ENCODE assay signal across 8 cellular contexts in the genomic region with DNA sequence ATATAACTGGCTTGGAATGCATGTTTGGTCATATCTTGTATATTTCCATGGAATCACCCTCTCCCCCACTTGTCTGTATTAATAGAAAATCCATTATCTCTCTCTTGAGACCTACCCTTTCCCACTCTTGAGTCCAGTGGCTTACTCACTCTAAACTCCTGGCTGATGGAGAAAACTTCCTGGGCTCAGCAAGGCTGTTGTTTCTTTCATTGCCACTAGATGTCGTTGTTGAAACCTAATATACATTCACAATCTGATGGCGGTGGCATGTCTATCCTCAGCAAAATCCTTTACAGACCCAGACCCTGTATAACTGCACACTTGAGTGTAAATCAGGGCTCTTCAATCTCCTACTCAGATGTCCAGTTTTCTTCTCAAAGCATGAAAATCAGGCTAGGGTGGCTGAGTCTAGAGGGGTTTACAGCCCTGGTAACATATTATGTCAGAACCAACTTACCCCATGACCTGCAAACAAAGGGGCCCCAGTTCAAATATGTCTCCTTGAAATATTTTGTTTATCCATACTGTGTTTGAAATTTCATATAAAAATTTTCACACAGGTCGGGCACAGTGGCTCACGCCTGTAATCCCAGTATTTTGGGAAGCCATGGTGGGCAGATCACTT.
DNase-seq lines count a peak whose midpoint lies in the region; ATAC-seq and TF ChIP-seq lines count a peak whose summit lies in the region.

No MANE protein-coding gene starts in this region.

- no peaks in the 10 kb centered on the region for H3K27me3 ChIP-seq in right atrium auricular region
- H3K27me3 ChIP-seq in effector memory CD4-positive, alpha-beta T cell (replicated peaks; ENCODE audit: control insufficient read depth, insufficient read depth, low read length, poor library complexity, severe bottlenecking): no peaks in the 10 kb centered on the region

- TF ChIP-seq CTCF in right atrium auricular region (IDR thresholded peaks at IDR 0.05): peak; percentile 54 to 75

- peaks cover 0 to 14% of the 10 kb centered on the region in 2 donors for H3K9me3 ChIP-seq in right atrium auricular region
- H3K9me3 ChIP-seq in effector memory CD4-positive, alpha-beta T cell (ENCODE audit: control insufficient read depth, low read length): no peaks in the 10 kb centered on the region

- no peak overlapping the region for H3K4me3 ChIP-seq in right atrium auricular region
- no peak overlapping the region for H3K4me3 ChIP-seq in effector memory CD4-positive, alpha-beta T cell (ENCODE audit: insufficient read depth, low read depth, low read length, poor library complexity, severe bottlenecking)

- H3K36me3 Mint-ChIP-seq in activated naive CD4-positive, alpha-beta T cell treated with anti-CD3 and anti-CD28 coated beads, Interleukin-2, amount 10 ng/mL, durations not matched to agents 7 days and 5 days: no peaks in the 10 kb centered on the region
- H3K36me3 Mint-ChIP-seq in stimulated activated effector memory CD8-positive, alpha-beta T cell treated with anti-CD3 and anti-CD28 coated beads, Interleukin-12 subunit alpha, Interleukin-12 subunit beta, amount 100 ng/mL, for 72 hours: no peaks in the 10 kb centered on the region

- H3K27ac Mint-ChIP-seq in activated naive CD4-positive, alpha-beta T cell treated with anti-CD3 and anti-CD28 coated beads, Interleukin-2, amount 10 ng/mL, durations not matched to agents 7 days and 5 days: no peak overlapping the region
- no peak overlapping the region for H3K27ac Mint-ChIP-seq in stimulated activated effector memory CD8-positive, alpha-beta T cell treated with anti-CD3 and anti-CD28 coated beads, Interleukin-12 subunit alpha, Interleukin-12 subunit beta, amount 100 ng/mL, for 72 hours

- CTCF ChIA-PET in activated naive CD4-positive, alpha-beta T cell treated with anti-CD3 and anti-CD28 coated beads, Interleukin-2, amount 10 ng/mL, durations not matched to agents 7 days and 5 days (lab: Charles Lee): interaction anchor here (0.7 to 1.1 kb wide), 2 partner anchors 21 to 161 kb away, joined by 3 read pairs; no protein-coding TSS in a partner anchor

- no peak overlapping the region for H3K4me3 Mint-ChIP-seq in activated naive CD4-positive, alpha-beta T cell treated with anti-CD3 and anti-CD28 coated beads, Interleukin-2, amount 10 ng/mL, durations not matched to agents 7 days and 5 days
- no peak overlapping the region for H3K4me3 Mint-ChIP-seq in stimulated activated effector memory CD8-positive, alpha-beta T cell treated with anti-CD3 and anti-CD28 coated beads, Interleukin-12 subunit alpha, Interleukin-12 subunit beta, amount 100 ng/mL, for 72 hours

- ATAC-seq in GM18520 (IDR thresholded peaks at IDR 0.05; ENCODE audit: unreplicated experiment) (peak; percentile 78), HG02981 (IDR thresholded peaks at IDR 0.05; ENCODE audit: unreplicated experiment) (peak; percentile 80)
- peak; percentile 63 for ATAC-seq in stimulated activated effector memory CD8-positive, alpha-beta T cell treated with anti-CD3 and anti-CD28 coated beads, Interleukin-12 subunit alpha, Interleukin-12 subunit beta, amount 100 ng/mL, for 72 hours

- no peaks in the 10 kb centered on the region for H3K4me1 ChIP-seq in right atrium auricular region
- H3K4me1 ChIP-seq in effector memory CD4-positive, alpha-beta T cell (ENCODE audit: control insufficient read depth, insufficient read depth, low read length, poor library complexity, severe bottlenecking): no peaks in the 10 kb centered on the region

- H3K27ac ChIP-seq in right atrium auricular region: no peak overlapping the region
- H3K27ac ChIP-seq in effector memory CD4-positive, alpha-beta T cell (ENCODE audit: insufficient read depth, low read length, poor library complexity, severe bottlenecking): no peak overlapping the region

- H3K36me3 ChIP-seq in right atrium auricular region: no peaks in the 10 kb centered on the region
- H3K36me3 ChIP-seq in effector memory CD4-positive, alpha-beta T cell (ENCODE audit: control insufficient read depth, insufficient read depth, low read length): no peaks in the 10 kb centered on the region

- H3K9me3 Mint-ChIP-seq in activated naive CD4-positive, alpha-beta T cell treated with anti-CD3 and anti-CD28 coated beads, Interleukin-2, amount 10 ng/mL, durations not matched to agents 7 days and 5 days: no peaks in the 10 kb centered on the region
- no peaks in the 10 kb centered on the region for H3K9me3 Mint-ChIP-seq in stimulated activated effector memory CD8-positive, alpha-beta T cell treated with anti-CD3 and anti-CD28 coated beads, Interleukin-12 subunit alpha, Interleukin-12 subunit beta, amount 100 ng/mL, for 72 hours

- peaks cover 8% of the 10 kb centered on the region for H3K27me3 Mint-ChIP-seq in activated naive CD4-positive, alpha-beta T cell treated with anti-CD3 and anti-CD28 coated beads, Interleukin-2, amount 10 ng/mL, durations not matched to agents 7 days and 5 days

- H3K4me1 Mint-ChIP-seq in activated naive CD4-positive, alpha-beta T cell treated with anti-CD3 and anti-CD28 coated beads, Interleukin-2, amount 10 ng/mL, durations not matched to agents 7 days and 5 days: no peaks in the 10 kb centered on the region
- no peaks in the 10 kb centered on the region for H3K4me1 Mint-ChIP-seq in stimulated activated effector memory CD8-positive, alpha-beta T cell treated with anti-CD3 and anti-CD28 coated beads, Interleukin-12 subunit alpha, Interleukin-12 subunit beta, amount 100 ng/mL, for 72 hours

- DNase-seq in CMK (ENCODE audit: low read depth) (peak; percentile 20), NCI-H345 treated with DMSO at 0.1 percent for 48 hours (lab: John Stamatoyannopoulos, UW; ENCODE audit: unreplicated experiment) (peak; percentile 3), right atrium auricular region (ENCODE audit: low spot score) (no peak)
- DNase-seq in activated naive CD4-positive, alpha-beta T cell treated with anti-CD3 and anti-CD28 coated beads, Interleukin-2, amount 10 ng/mL, durations not matched to agents 7 days and 5 days: peak; percentile 38
- DNase-seq in stimulated activated effector memory CD8-positive, alpha-beta T cell treated with anti-CD3 and anti-CD28 coated beads, Interleukin-12 subunit alpha, Interleukin-12 subunit beta, amount 100 ng/mL, for 72 hours (ENCODE audit: low spot score in 2 of 2): peak in 1 of 2 donors; percentile 61
- DNase-seq in effector memory CD4-positive, alpha-beta T cell: no peak

Comparison
In these comparisons a context has a peak if more than half of its experiments do, and no peak if none do; other contexts are left out.
1. DNase-seq: peak in CMK (single experiment), NCI-H345 treated with DMSO at 0.1 percent for 48 hours (single experiment) and activated naive CD4-positive, alpha-beta T cell treated with anti-CD3 and anti-CD28 coated beads, Interleukin-2, amount 10 ng/mL, durations not matched to agents 7 days and 5 days (single experiment); none in right atrium auricular region (single experiment) and effector memory CD4-positive, alpha-beta T cell (0 of 3).
2. Peak in every context shown above with its lines, with median percentiles within 50 percentile points of each other: ATAC-seq.